ENCODE assay signal across 12 cellular contexts in the genomic region with DNA sequence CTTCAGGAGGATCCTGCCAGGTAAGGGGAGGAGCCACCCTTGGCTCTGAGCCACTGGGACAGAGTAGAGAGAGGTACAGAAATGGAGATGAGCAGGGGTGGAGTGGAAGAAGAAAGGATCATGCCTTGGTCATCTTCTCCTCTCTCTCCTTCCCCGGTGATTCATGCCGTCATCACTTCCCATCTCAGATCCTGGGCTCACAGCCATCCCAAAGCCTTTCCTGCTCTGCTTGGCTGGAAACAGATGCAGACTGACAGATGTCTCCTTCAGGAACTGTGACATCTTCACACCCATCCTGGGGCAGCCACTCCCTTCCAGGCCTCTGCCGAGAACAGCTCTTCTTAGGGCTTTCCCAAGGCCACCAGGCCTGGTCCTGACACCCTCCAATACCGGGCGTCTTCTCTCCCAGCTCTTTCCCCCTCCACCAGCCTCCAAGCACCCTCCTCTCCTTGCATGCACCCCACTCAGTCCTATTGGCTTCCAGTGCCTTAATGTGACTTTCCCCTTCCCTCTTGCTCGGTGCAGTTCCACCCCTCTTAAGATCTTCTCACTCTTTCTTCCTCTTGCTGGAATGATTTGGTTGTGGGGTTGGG. TPM values are rescaled to one million over a fixed set of nuclear protein-coding genes. Genes with fewer than 3 reads are reported as not detected.
DNase-seq lines count a peak whose midpoint lies in the region; ATAC-seq, FAIRE-seq and TF ChIP-seq lines count a peak whose summit lies in the region.
"Had no signal": no experiment of that assay in that cellular context is flagged by ENCODE, and none has a peak within 500 bp of the region (broad histone marks: within the 10 kb centered on the region; RNA-seq: fewer than 3 reads in every experiment).

No MANE protein-coding gene starts in this region.

- POLR2A ChIA-PET in activated CD4-positive, alpha-beta memory T cell treated with anti-CD3 and anti-CD28 coated beads, Interleukin-2, amount 10 ng/mL, durations not matched to agents 7 days and 5 days (lab: Charles Lee), result no interaction called here

- in situ Hi-C loops in ACHN (cut with HindIII; ENCODE audit: low pct_ligation_motif_present, low pct_unique_long_range_greater_than_20kb, low sequenced_read_pairs), result no loop called here

- no peaks in the 10 kb centered on the region for H3K36me3 ChIP-seq in astrocyte (ENCODE audit: insufficient read depth, low read length)
- no peaks in the 10 kb centered on the region for H3K36me3 ChIP-seq in GM23338 (ENCODE audit: insufficient read depth)
- H3K36me3 ChIP-seq: esophagus squamous epithelium had no signal

- H3K27me3 ChIP-seq in astrocyte (ENCODE audit: insufficient read depth, low read length) (no peaks in the 10 kb centered on the region), right cardiac atrium (ENCODE audit: control insufficient read depth, insufficient read depth) (no peaks in the 10 kb centered on the region), GM23338 (ENCODE audit: insufficient read depth) (no peaks in the 10 kb centered on the region)
- H3K27me3 ChIP-seq: esophagus squamous epithelium had no signal

- intact Hi-C loops in right cardiac atrium (cut with DNase I), result no loop called here

- H3K4me1 ChIP-seq in astrocyte (ENCODE audit: insufficient read depth, low read length) (peaks cover 17% of the 10 kb centered on the region), right cardiac atrium (ENCODE audit: control insufficient read depth, insufficient read depth, low read length) (no peaks in the 10 kb centered on the region), GM23338 (ENCODE audit: insufficient read depth) (no peaks in the 10 kb centered on the region; the same call in 1 of the 2 replicates)
- H3K4me1 ChIP-seq: esophagus squamous epithelium had no signal

- H3K4me3 Mint-ChIP-seq in astrocyte (ENCODE audit: unreplicated experiment) (no peak overlapping the region), GM23338 (no peak overlapping the region)
- no peak overlapping the region for H3K4me3 Mint-ChIP-seq in activated CD4-positive, alpha-beta memory T cell treated with anti-CD3 and anti-CD28 coated beads, Interleukin-2, amount 10 ng/mL, durations not matched to agents 7 days and 5 days
- H3K4me3 Mint-ChIP-seq: activated naive CD4-positive, alpha-beta T cell treated with anti-CD3 and anti-CD28 coated beads, Interleukin-2, amount 50 U/mL, for 24 hours; CD4-positive, alpha-beta T cell had no signal

- H3K4me2 ChIP-seq in astrocyte (ENCODE audit: low read length) (peak overlapping the region; percentile 5), GM23338 (no peak overlapping the region)

- H3K9me3 ChIP-seq in astrocyte (ENCODE audit: insufficient read depth, low read depth, low read length), result no peaks in the 10 kb centered on the region
- no peaks in the 10 kb centered on the region for H3K9me3 ChIP-seq in right cardiac atrium (ENCODE audit: control insufficient read depth, low read length)
- H3K9me3 ChIP-seq: esophagus squamous epithelium had no signal

- H3K4me1 Mint-ChIP-seq in astrocyte (ENCODE audit: low read depth, unreplicated experiment) (peaks cover 10% of the 10 kb centered on the region), GM23338 (no peaks in the 10 kb centered on the region)
- no peaks in the 10 kb centered on the region for H3K4me1 Mint-ChIP-seq in activated CD4-positive, alpha-beta memory T cell treated with anti-CD3 and anti-CD28 coated beads, Interleukin-2, amount 10 ng/mL, durations not matched to agents 7 days and 5 days
- H3K4me1 Mint-ChIP-seq: activated naive CD4-positive, alpha-beta T cell treated with anti-CD3 and anti-CD28 coated beads, Interleukin-2, amount 50 U/mL, for 24 hours had no signal

- CTCF ChIA-PET in activated CD4-positive, alpha-beta memory T cell treated with anti-CD3 and anti-CD28 coated beads, Interleukin-2, amount 10 ng/mL, durations not matched to agents 7 days and 5 days (lab: Charles Lee), result no interaction called here

- H2AFZ ChIP-seq in astrocyte (ENCODE audit: low read depth, low read length) (no peak overlapping the region), GM23338 (no peak overlapping the region)

- TF ChIP-seq CTCF in HFF-Myc (IDR thresholded peaks at IDR 0.05; ENCODE audit: low read depth, low read length, missing control alignments) (no peak), astrocyte (IDR thresholded peaks at IDR 0.05; ENCODE audit: insufficient read depth, low read depth, low read length) (no peak), GM23338 (conservative IDR thresholded peaks at IDR 0.05; ENCODE audit: low read depth in 2 of 2) (no peak)

- H3F3A ChIP-seq in GM23338 (replicated peaks; ENCODE audit: low read depth), result no peaks in the 10 kb centered on the region

- no peaks in the 10 kb centered on the region for H3K79me2 ChIP-seq in astrocyte (ENCODE audit: insufficient read depth, low read length)
- H3K79me2 ChIP-seq in GM23338 (replicated peaks; ENCODE audit: insufficient read depth), result no peaks in the 10 kb centered on the region

- peak; percentile 19 for DNase-seq in ACHN
- peak; percentile 52 for DNase-seq in HFF-Myc (ENCODE audit: extremely low read depth, low read depth)
- DNase-seq in astrocyte (ENCODE audit: low read depth), result peak; percentile 54
- peak in 1 of 3 donors; percentile 27 for DNase-seq in right cardiac atrium
- no peak for DNase-seq in T-helper 9 cell
- no peak for DNase-seq in GM23338 (ENCODE audit: low spot score)
- DNase-seq in activated CD4-positive, alpha-beta memory T cell treated with anti-CD3 and anti-CD28 coated beads, Interleukin-2, amount 10 ng/mL, durations not matched to agents 7 days and 5 days, result no peak
- DNase-seq: CD4-positive, alpha-beta T cell; esophagus squamous epithelium; stimulated activated naive CD8-positive, alpha-beta T cell treated with anti-CD3 and anti-CD28 coated beads, Interleukin-15, Interleukin-2, amounts not matched to agents 100 U/mL and 50 U/mL, for 24 hours had no signal

- ATAC-seq in right cardiac atrium (peak; percentile 35 to 76), GM23338 (no peak), HG02938 (IDR thresholded peaks at IDR 0.05; ENCODE audit: unreplicated experiment) (no peak)
- ATAC-seq: stimulated activated naive CD8-positive, alpha-beta T cell treated with anti-CD3 and anti-CD28 coated beads, Interleukin-15, Interleukin-2, amounts not matched to agents 100 U/mL and 50 U/mL, for 24 hours had no signal

- H3K36me3 Mint-ChIP-seq in astrocyte (ENCODE audit: low read depth, unreplicated experiment) (no peaks in the 10 kb centered on the region), GM23338 (ENCODE audit: low read depth) (no peaks in the 10 kb centered on the region)
- H3K36me3 Mint-ChIP-seq in activated CD4-positive, alpha-beta memory T cell treated with anti-CD3 and anti-CD28 coated beads, Interleukin-2, amount 10 ng/mL, durations not matched to agents 7 days and 5 days (ENCODE audit: low read depth), result no peaks in the 10 kb centered on the region
- H3K36me3 Mint-ChIP-seq: activated naive CD4-positive, alpha-beta T cell treated with anti-CD3 and anti-CD28 coated beads, Interleukin-2, amount 50 U/mL, for 24 hours had no signal

- no peak overlapping the region for H3K27ac ChIP-seq in astrocyte (ENCODE audit: low read depth, low read length)
- no peak overlapping the region for H3K27ac ChIP-seq in right cardiac atrium (ENCODE audit: low read length)
- no peak overlapping the region for H3K27ac ChIP-seq in GM23338 (ENCODE audit: low read depth)
- H3K27ac ChIP-seq: esophagus squamous epithelium had no signal

- H3K9me3 Mint-ChIP-seq in astrocyte (ENCODE audit: unreplicated experiment) (peaks cover 3% of the 10 kb centered on the region), GM23338 (no peaks in the 10 kb centered on the region)
- no peaks in the 10 kb centered on the region for H3K9me3 Mint-ChIP-seq in activated CD4-positive, alpha-beta memory T cell treated with anti-CD3 and anti-CD28 coated beads, Interleukin-2, amount 10 ng/mL, durations not matched to agents 7 days and 5 days
- H3K9me3 Mint-ChIP-seq: activated naive CD4-positive, alpha-beta T cell treated with anti-CD3 and anti-CD28 coated beads, Interleukin-2, amount 50 U/mL, for 24 hours; CD4-positive, alpha-beta T cell had no signal

- no peak overlapping the region for H3K9ac ChIP-seq in astrocyte (ENCODE audit: low read length)

- H3K27ac Mint-ChIP-seq in astrocyte (ENCODE audit: unreplicated experiment), result no peak overlapping the region
- no peak overlapping the region for H3K27ac Mint-ChIP-seq in GM23338
- H3K27ac Mint-ChIP-seq in activated CD4-positive, alpha-beta memory T cell treated with anti-CD3 and anti-CD28 coated beads, Interleukin-2, amount 10 ng/mL, durations not matched to agents 7 days and 5 days, result no peak overlapping the region
- H3K27ac Mint-ChIP-seq: activated naive CD4-positive, alpha-beta T cell treated with anti-CD3 and anti-CD28 coated beads, Interleukin-2, amount 50 U/mL, for 24 hours; CD4-positive, alpha-beta T cell had no signal

- H4K20me1 ChIP-seq in astrocyte (ENCODE audit: insufficient read depth, low read length) (no peaks in the 10 kb centered on the region), GM23338 (replicated peaks; ENCODE audit: insufficient read depth) (no peaks in the 10 kb centered on the region; the same call in 1 of the 2 replicates)

- peaks cover 4% of the 10 kb centered on the region; the same call in 1 of the 2 replicates for H3K9me2 ChIP-seq in GM23338 (ENCODE audit: insufficient read depth)

- FAIRE-seq in astrocyte (lab: Jason Lieb, UNC), result peak; percentile 69

- 56% methylated on average over 6 of the region's 6 CpGs for WGBS in right cardiac atrium

- no peak overlapping the region for H3K4me3 ChIP-seq in HFF-Myc (replicated peaks; ENCODE audit: low read depth, low read length)
- no peak overlapping the region for H3K4me3 ChIP-seq in astrocyte (ENCODE audit: insufficient read depth, low read depth, low read length)
- no peak overlapping the region for H3K4me3 ChIP-seq in right cardiac atrium (ENCODE audit: low read length)
- no peak overlapping the region for H3K4me3 ChIP-seq in GM23338
- H3K4me3 ChIP-seq: esophagus squamous epithelium had no signal

- peaks cover 22% of the 10 kb centered on the region for H3K27me3 Mint-ChIP-seq in astrocyte (ENCODE audit: low read depth, unreplicated experiment)
- peaks cover 5% of the 10 kb centered on the region for H3K27me3 Mint-ChIP-seq in GM23338 (ENCODE audit: insufficient read depth, low read depth, poor library complexity)
- H3K27me3 Mint-ChIP-seq in activated CD4-positive, alpha-beta memory T cell treated with anti-CD3 and anti-CD28 coated beads, Interleukin-2, amount 10 ng/mL, durations not matched to agents 7 days and 5 days, result no peaks in the 10 kb centered on the region
- H3K27me3 Mint-ChIP-seq: activated naive CD4-positive, alpha-beta T cell treated with anti-CD3 and anti-CD28 coated beads, Interleukin-2, amount 50 U/mL, for 24 hours; CD4-positive, alpha-beta T cell had no signal

TF ChIP-seq in GM23338, 12 proteins besides CTCF, POLR2A, EP300 and RAD21 (continues in another document):
- no peak for TF ChIP-seq ZNF114 (CRISPR knock-in tag; IDR thresholded peaks at IDR 0.05)

RNA-seq across cellular contexts. Expression of a gene that starts 58.3 kb away (rescaled TPM):
- total RNA-seq in astrocyte (not detected in 2 replicates), right cardiac atrium (not detected)
- polyA plus RNA-seq in right cardiac atrium (not detected), GM23338 (2016; fragmentation: Nextera tagmentation; extraction: Ambion mirVana) (not detected in 2 replicates)
- not detected in 2 replicates for total RNA-seq in GM23338 (2014; rRNA removed; shearing (Covaris generic))
- total RNA-seq in activated CD4-positive, alpha-beta memory T cell treated with anti-CD3 and anti-CD28 coated beads, Interleukin-2, amount 10 ng/mL, durations not matched to agents 7 days and 5 days, result not detected
- total RNA-seq: CD4-positive, alpha-beta T cell; esophagus squamous epithelium had no signal

Comparison
In these comparisons a context has a peak if more than half of its experiments do, and no peak if none do; other contexts are left out.
1. DNase-seq: peak in ACHN (single experiment), HFF-Myc (single experiment) and astrocyte (single experiment); none in T-helper 9 cell (single experiment), GM23338 (single experiment) and activated CD4-positive, alpha-beta memory T cell treated with anti-CD3 and anti-CD28 coated beads, Interleukin-2, amount 10 ng/mL, durations not matched to agents 7 days and 5 days (single experiment).
2. ATAC-seq: peak in right cardiac atrium (2 of 2); none in GM23338 (single experiment) and HG02938 (single experiment).